9 cellular contexts compared by ENCODE assay signal in genomic region chr19:42737581-42738011, GRCh38. TPM values are rescaled to one million over a fixed set of nuclear protein-coding genes. Genes with fewer than 3 reads are reported as not detected.
A peak's percentile ranks its signal among the peaks of the same experiment; 100 is the strongest.
DNase-seq lines count a peak whose midpoint lies in the region; TF ChIP-seq lines count a peak whose summit lies in the region.
"Not testable (repeated sequence)": the region's sequence is repeated elsewhere in the genome, so short reads cannot be mapped to it uniquely, and the experiment has no call there.
"Had no signal": no experiment of that assay in that cellular context is flagged by ENCODE, and none has a peak within 500 bp of the region (broad histone marks: within the 10 kb centered on the region; RNA-seq: fewer than 3 reads in every experiment).

No MANE protein-coding gene starts in this region.

- peak; percentile 98 for DNase-seq in Caki2 (ENCODE audit: low read depth)
- peak; percentile 69 for DNase-seq in HK-2 (ENCODE audit: unreplicated experiment)
- peak; percentile 9 for DNase-seq in RPMI7951 (ENCODE audit: low read depth)
- peak; percentile 9 for DNase-seq in astrocyte of the spinal cord (ENCODE audit: low read depth, low spot score)
- DNase-seq in choroid plexus epithelial cell (ENCODE audit: low read depth): peak; percentile 57
- DNase-seq in fibroblast of pulmonary artery (ENCODE audit: low read depth): peak; percentile 27
- DNase-seq in kidney tubule cell (ENCODE audit: low spot score): peak; percentile 93

- in situ Hi-C loops in Caki2 (cut with HindIII; ENCODE audit: low pct_unique_long_range_greater_than_20kb, low sequenced_read_pairs); astrocyte of the spinal cord (cut with HindIII; ENCODE audit: low sequenced_read_pairs): not testable (repeated sequence)

- not testable (repeated sequence) for TF ChIP-seq CTCF in astrocyte of the spinal cord (IDR thresholded peaks at IDR 0.05; ENCODE audit: low read depth, low read length); choroid plexus epithelial cell (conservative IDR thresholded peaks at IDR 0.05; ENCODE audit: low read depth, low read length); fibroblast of pulmonary artery (IDR thresholded peaks at IDR 0.05; ENCODE audit: low read length, missing control alignments)

- H3K4me3 ChIP-seq in astrocyte of the spinal cord (ENCODE audit: low read depth, low read length); choroid plexus epithelial cell (ENCODE audit: low read depth, low read length); fibroblast of pulmonary artery (replicated peaks; ENCODE audit: low read depth, low read length): not testable (repeated sequence)

RNA-seq across cellular contexts. Expression of gene PSG3, which starts 2.7 kb away (rescaled TPM):
- not detected in 2 replicates for total RNA-seq in Caki2 (2014; rRNA removed; shearing (Covaris generic); ENCODE audit: low replicate concordance)
- total RNA-seq in RPMI7951 (2014; rRNA removed; shearing (Covaris generic)): not detected in 2 replicates
- total RNA-seq: Caco-2, Right ventricle myocardium inferior had no signal

RNA-seq across cellular contexts. Expression of gene PSG8, which starts 27.9 kb away (rescaled TPM):
- total RNA-seq in Caki2 (2014; rRNA removed; shearing (Covaris generic); ENCODE audit: low replicate concordance): not detected in 2 replicates
- total RNA-seq in RPMI7951 (2014; rRNA removed; shearing (Covaris generic)): not detected in 2 replicates
- total RNA-seq: Caco-2, Right ventricle myocardium inferior had no signal

Comparison
In these comparisons a context has a peak if more than half of its experiments do, and no peak if none do; other contexts are left out.
1. DNase-seq: peak in every context shown above with its lines; median percentile 98 in Caki2; 93 in kidney tubule cell; 69 in HK-2; 57 in choroid plexus epithelial cell; 27 in fibroblast of pulmonary artery; 9 in RPMI7951; 9 in astrocyte of the spinal cord.